Comparison of ENCODE assay signal across 25 cellular contexts in the genomic region with DNA sequence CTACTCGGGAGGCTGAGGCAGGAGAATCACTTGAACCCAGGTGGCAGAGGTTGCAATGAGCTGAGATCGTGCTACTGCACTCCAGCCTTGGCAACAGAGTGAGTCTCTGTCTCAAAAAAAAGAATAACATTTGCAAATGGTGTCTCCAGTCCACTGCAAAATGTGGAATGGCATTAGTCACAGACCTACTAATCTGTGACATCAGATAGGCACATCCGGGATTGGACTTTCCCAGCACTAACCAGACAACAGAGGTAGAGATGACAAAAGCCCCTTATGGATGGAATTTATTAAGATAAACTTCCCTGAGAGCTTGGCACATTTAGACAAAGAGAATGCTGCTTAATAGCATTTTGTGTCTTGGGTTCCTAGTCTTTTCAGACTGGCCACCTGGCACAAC.
"Had no signal": no experiment of that assay in that cellular context is flagged by ENCODE, and none has a peak within 500 bp of the region (broad histone marks: within the 10 kb centered on the region; RNA-seq: fewer than 3 reads in every experiment).

No MANE protein-coding gene starts in this region.

- H3K9me3 ChIP-seq: sigmoid colon, spleen, thoracic aorta, upper lobe of left lung had no signal

- H3K36me3 Mint-ChIP-seq: activated naive CD4-positive, alpha-beta T cell treated with anti-CD3 and anti-CD28 coated beads, Interleukin-2, amount 50 U/mL, for 24 hours; naive thymus-derived CD4-positive, alpha-beta T cell; T-cell had no signal

- H3K4me1 ChIP-seq: heart right ventricle, sigmoid colon, spleen, upper lobe of left lung had no signal

- H3K9me3 Mint-ChIP-seq: activated CD4-positive, alpha-beta T cell treated with anti-CD3 and anti-CD28 coated beads, Interleukin-2, amount 10 ng/mL, durations not matched to agents 7 days and 5 days; activated naive CD4-positive, alpha-beta T cell treated with anti-CD3 and anti-CD28 coated beads, Interleukin-2, amount 50 U/mL, for 24 hours; activated T-helper 1 cell treated with anti-CD3 and anti-CD28 coated beads, Interleukin-12 subunit alpha, Interleukin-12 subunit beta, Interleukin-2, Interleukin-4 antibody, amounts not matched to agents 30 ng/mL and 10 ng/mL and 1 ng/mL, durations not matched to agents 14 hours and 24 hours and 36 hours; neural crest cell; T-cell; T-helper 2 cell treated with Interferon-gamma antibody and Interleukin-4, amounts not matched to agents 5 μg/mL and 100 μg/mL, for 36 hours had no signal

- H3K4me3 ChIP-seq: heart right ventricle, sigmoid colon, spleen, thoracic aorta, upper lobe of left lung had no signal

- H3K4me1 Mint-ChIP-seq: activated CD4-positive, alpha-beta T cell treated with anti-CD3 and anti-CD28 coated beads, Interleukin-2, amount 10 ng/mL, durations not matched to agents 7 days and 5 days; activated naive CD4-positive, alpha-beta T cell treated with anti-CD3 and anti-CD28 coated beads, Interleukin-2, amount 50 U/mL, for 24 hours; naive thymus-derived CD4-positive, alpha-beta T cell; neural crest cell; T-cell had no signal

- H3K27ac ChIP-seq: epithelial cell of prostate, heart right ventricle, sigmoid colon, spleen, thoracic aorta, upper lobe of left lung, VCaP had no signal

- H3K4me3 Mint-ChIP-seq: activated CD4-positive, alpha-beta T cell treated with anti-CD3 and anti-CD28 coated beads, Interleukin-2, amount 10 ng/mL, durations not matched to agents 7 days and 5 days; activated CD8-positive, alpha-beta T cell treated with anti-CD3 and anti-CD28 coated beads, Interleukin-2, amount 10 ng/mL, durations not matched to agents 7 days and 5 days; activated naive CD4-positive, alpha-beta T cell treated with anti-CD3 and anti-CD28 coated beads, Interleukin-2, amount 50 U/mL, for 24 hours; activated T-helper 1 cell treated with anti-CD3 and anti-CD28 coated beads, Interleukin-12 subunit alpha, Interleukin-12 subunit beta, Interleukin-2, Interleukin-4 antibody, amounts not matched to agents 30 ng/mL and 10 ng/mL and 1 ng/mL, durations not matched to agents 14 hours and 24 hours and 36 hours; endodermal cell; naive thymus-derived CD4-positive, alpha-beta T cell; neural crest cell; T-cell; T-helper 2 cell treated with Interferon-gamma antibody and Interleukin-4, amounts not matched to agents 5 μg/mL and 100 μg/mL, for 36 hours had no signal

- H3K27me3 ChIP-seq: heart right ventricle, sigmoid colon, spleen, upper lobe of left lung had no signal

- H3K27ac Mint-ChIP-seq: activated CD4-positive, alpha-beta T cell treated with anti-CD3 and anti-CD28 coated beads, Interleukin-2, amount 10 ng/mL, durations not matched to agents 7 days and 5 days; activated CD8-positive, alpha-beta T cell treated with anti-CD3 and anti-CD28 coated beads, Interleukin-2, amount 10 ng/mL, durations not matched to agents 7 days and 5 days; activated naive CD4-positive, alpha-beta T cell treated with anti-CD3 and anti-CD28 coated beads, Interleukin-2, amount 50 U/mL, for 24 hours; activated T-helper 1 cell treated with anti-CD3 and anti-CD28 coated beads, Interleukin-12 subunit alpha, Interleukin-12 subunit beta, Interleukin-2, Interleukin-4 antibody, amounts not matched to agents 30 ng/mL and 10 ng/mL and 1 ng/mL, durations not matched to agents 14 hours and 24 hours and 36 hours; endodermal cell; naive thymus-derived CD4-positive, alpha-beta T cell; T-cell; T-helper 2 cell treated with Interferon-gamma antibody and Interleukin-4, amounts not matched to agents 5 μg/mL and 100 μg/mL, for 36 hours had no signal

- H3K36me3 ChIP-seq: heart right ventricle, sigmoid colon, spleen, thoracic aorta, upper lobe of left lung had no signal

- DNase-seq: activated CD4-positive, alpha-beta T cell treated with anti-CD3 and anti-CD28 coated beads, Interleukin-2, amount 10 ng/mL, durations not matched to agents 7 days and 5 days; activated CD8-positive, alpha-beta T cell treated with anti-CD3 and anti-CD28 coated beads, Interleukin-2, amount 10 ng/mL, durations not matched to agents 7 days and 5 days; activated gamma-delta T cell; cortex of kidney; endodermal cell; foreskin fibroblast; heart right ventricle; islet precursor cell; left colon; naive thymus-derived CD4-positive, alpha-beta T cell; retina; sigmoid colon; spleen; stimulated activated CD4-positive, alpha-beta T cell treated with anti-CD3 and anti-CD28 coated beads, Interleukin-4, amount 100 ng/mL, for 1 hour; stimulated activated naive CD4-positive, alpha-beta T cell; T-cell; upper lobe of left lung had no signal

- ATAC-seq: activated CD4-positive, CD25-positive, alpha-beta regulatory T cell treated with anti-CD3 and anti-CD28 coated beads, Interleukin-2, amount 50 U/mL, for 24 hours; activated CD8-positive, alpha-beta T cell treated with anti-CD3 and anti-CD28 coated beads, Interleukin-2, amount 10 ng/mL, durations not matched to agents 7 days and 5 days; heart right ventricle; left colon; naive thymus-derived CD4-positive, alpha-beta T cell; T-cell had no signal
